ENCODE assay signal across 12 cellular contexts in genomic region chr19:48511321-48511731, GRCh38. TPM values are rescaled to one million over a fixed set of nuclear protein-coding genes. Genes with fewer than 3 reads are reported as not detected.
DNase-seq lines count a peak whose midpoint lies in the region; ATAC-seq and TF ChIP-seq lines count a peak whose summit lies in the region.
"Had no signal": no experiment of that assay in that cellular context is flagged by ENCODE, and none has a peak within 500 bp of the region (broad histone marks: within the 10 kb centered on the region; RNA-seq: fewer than 3 reads in every experiment).

No MANE protein-coding gene starts in this region.

- peaks cover 21% of the 10 kb centered on the region for H3K4me1 Mint-ChIP-seq in activated CD8-positive, alpha-beta memory T cell treated with anti-CD3 and anti-CD28 coated beads, Interleukin-2, amount 10 ng/mL, durations not matched to agents 7 days and 5 days

- H3K79me2 ChIP-seq in hepatocyte = no peaks in the 10 kb centered on the region

- H3K36me3 Mint-ChIP-seq in activated CD8-positive, alpha-beta memory T cell treated with anti-CD3 and anti-CD28 coated beads, Interleukin-2, amount 10 ng/mL, durations not matched to agents 7 days and 5 days = no peaks in the 10 kb centered on the region

- H3K4me2 ChIP-seq in hepatocyte = peak overlapping the region; percentile 89

- H3K36me3 ChIP-seq in cardiac muscle cell = no peaks in the 10 kb centered on the region
- H3K36me3 ChIP-seq in hepatocyte (replicated peaks; ENCODE audit: insufficient read depth, low read depth) = no peaks in the 10 kb centered on the region
- no peaks in the 10 kb centered on the region for H3K36me3 ChIP-seq in suprapubic skin
- H3K36me3 ChIP-seq: gastroesophageal sphincter had no signal

- ATAC-seq in Right ventricle myocardium inferior (no peak), HG03571 (IDR thresholded peaks at IDR 0.05; ENCODE audit: unreplicated experiment) (no peak)
- ATAC-seq in activated CD8-positive, alpha-beta memory T cell treated with anti-CD3 and anti-CD28 coated beads, Interleukin-2, amount 10 ng/mL, durations not matched to agents 7 days and 5 days = peak; percentile 6

- intact Hi-C loops in Right ventricle myocardium inferior (cut with DNase I) = loop anchor here (5.0 kb wide), 1 partner anchor 61 kb away; no protein-coding TSS in a partner anchor

- DNase-seq in cardiac muscle cell (ENCODE audit: low read depth in 1 of 2, low spot score in 1 of 2) (no peak), Right ventricle myocardium inferior (ENCODE audit: missing footprints) (no peak), hepatocyte (ENCODE audit: low spot score) (no peak), suprapubic skin (ENCODE audit: low spot score in 2 of 2) (no peak), mucosa of gallbladder (ENCODE audit: low spot score) (no peak), G401 (ENCODE audit: low spot score) (no peak)
- no peak for DNase-seq in activated CD8-positive, alpha-beta memory T cell treated with anti-CD3 and anti-CD28 coated beads, Interleukin-2, amount 10 ng/mL, durations not matched to agents 7 days and 5 days
- DNase-seq: MV-4-11 had no signal

- no peaks in the 10 kb centered on the region for H3K9me3 ChIP-seq in cardiac muscle cell (ENCODE audit: low read depth)
- no peaks in the 10 kb centered on the region for H3K9me3 ChIP-seq in hepatocyte (ENCODE audit: low read depth)
- no peaks in the 10 kb centered on the region for H3K9me3 ChIP-seq in suprapubic skin
- H3K9me3 ChIP-seq: gastroesophageal sphincter had no signal

- H4K20me1 ChIP-seq in hepatocyte (ENCODE audit: insufficient read depth, poor library complexity, severe bottlenecking) = no peaks in the 10 kb centered on the region

- TF ChIP-seq POLR2A in suprapubic skin (IDR thresholded peaks at IDR 0.05) = no peak

- 2% methylated on average over 12 of the region's 32 CpGs for whole genome bisulfite sequencing in hepatocyte (ENCODE audit: low lambda C conversion rate, missing lambda C conversion rate)
- 6% methylated on average over 10 of the region's 32 CpGs for WGBS in suprapubic skin

- no peak for TF ChIP-seq EP300 in suprapubic skin (IDR thresholded peaks at IDR 0.05)

- CTCF ChIA-PET in activated CD8-positive, alpha-beta memory T cell treated with anti-CD3 and anti-CD28 coated beads, Interleukin-2, amount 10 ng/mL, durations not matched to agents 7 days and 5 days (lab: Charles Lee) = interaction anchor here (0.9 to 9.6 kb wide), 3 partner anchors 22 to 76 kb away, joined by 3 to 221 read pairs (median 13); no protein-coding TSS in a partner anchor

- in situ Hi-C loops in G401 (cut with HindIII; ENCODE audit: low sequenced_read_pairs) = no loop called here

- no peaks in the 10 kb centered on the region for H3K4me1 ChIP-seq in cardiac muscle cell (ENCODE audit: low read depth)
- H3K4me1 ChIP-seq in hepatocyte (ENCODE audit: insufficient read depth) = no peaks in the 10 kb centered on the region
- H3K4me1 ChIP-seq in suprapubic skin = peaks cover 22% of the 10 kb centered on the region

- H3K27ac ChIP-seq in cardiac muscle cell = no peak overlapping the region
- H3K27ac ChIP-seq in hepatocyte = no peak overlapping the region
- H3K27ac ChIP-seq in suprapubic skin = no peak overlapping the region
- H3K27ac ChIP-seq: C4-2B, gastroesophageal sphincter had no signal

- no peaks in the 10 kb centered on the region for H3K9me3 Mint-ChIP-seq in activated CD8-positive, alpha-beta memory T cell treated with anti-CD3 and anti-CD28 coated beads, Interleukin-2, amount 10 ng/mL, durations not matched to agents 7 days and 5 days (ENCODE audit: low read depth)

- H3K27ac Mint-ChIP-seq in activated CD8-positive, alpha-beta memory T cell treated with anti-CD3 and anti-CD28 coated beads, Interleukin-2, amount 10 ng/mL, durations not matched to agents 7 days and 5 days = no peak overlapping the region

- TF ChIP-seq CTCF in cardiac muscle cell (IDR thresholded peaks at IDR 0.05; ENCODE audit: low read depth, low read length) = no peak
- TF ChIP-seq CTCF in hepatocyte (IDR thresholded peaks at IDR 0.05; ENCODE audit: poor library complexity) = no peak
- no peak for TF ChIP-seq CTCF in suprapubic skin (IDR thresholded peaks at IDR 0.05)

- no peaks in the 10 kb centered on the region for H3K27me3 Mint-ChIP-seq in activated CD8-positive, alpha-beta memory T cell treated with anti-CD3 and anti-CD28 coated beads, Interleukin-2, amount 10 ng/mL, durations not matched to agents 7 days and 5 days

- H2AFZ ChIP-seq in hepatocyte = peak overlapping the region; percentile 71

- H3K27me3 ChIP-seq in cardiac muscle cell = peaks cover 22% of the 10 kb centered on the region
- peaks cover 12% of the 10 kb centered on the region for H3K27me3 ChIP-seq in hepatocyte
- peaks cover 36% of the 10 kb centered on the region for H3K27me3 ChIP-seq in suprapubic skin

- H3K4me3 Mint-ChIP-seq in activated CD8-positive, alpha-beta memory T cell treated with anti-CD3 and anti-CD28 coated beads, Interleukin-2, amount 10 ng/mL, durations not matched to agents 7 days and 5 days = peak overlapping the region; percentile 74

- H3K4me3 ChIP-seq in cardiac muscle cell (peak overlapping the region; percentile 13), hepatocyte (no peak overlapping the region), suprapubic skin (peak overlapping the region; percentile 5)

- H3K9me2 ChIP-seq in hepatocyte (replicated peaks; ENCODE audit: insufficient read depth) = no peaks in the 10 kb centered on the region

RNA-seq across cellular contexts. Expression of gene LMTK3, which starts 0.3 kb away (rescaled TPM):
- total RNA-seq in cardiac muscle cell (3.0 and 7.4 TPM in 2 replicates), Right ventricle myocardium inferior (0.70 TPM), hepatocyte (2.1 and 3.7 TPM in 2 replicates), suprapubic skin (1 to 10 TPM; 1.3 to 3.5 (median 1.6) TPM), mucosa of gallbladder (21.0 TPM)
- polyA plus RNA-seq in cardiac muscle cell (1.1 and 2.2 TPM in 2 replicates), hepatocyte (1.3 and 2.1 TPM in 2 replicates)
- 1 to 10 TPM; 3.5 to 5.3 TPM for total RNA-seq in activated CD8-positive, alpha-beta memory T cell treated with anti-CD3 and anti-CD28 coated beads, Interleukin-2, amount 10 ng/mL, durations not matched to agents 7 days and 5 days
- total RNA-seq in G401 (2014; rRNA removed; shearing (Covaris generic)) = 8.1 and 12.5 TPM in 2 replicates
- total RNA-seq: RPMI7951 had no signal

RNA-seq across cellular contexts. Expression of gene SULT2B1, which starts 40.6 kb away (rescaled TPM):
- total RNA-seq in cardiac muscle cell (not detected in 2 replicates), Right ventricle myocardium inferior (0.43 TPM), hepatocyte (not detected in 2 replicates), suprapubic skin (100 to 1,000 TPM in 2 of 4 donors, 10 to 100 TPM in 2; 26.0 to 162 (median 122) TPM), mucosa of gallbladder (13.1 TPM)
- polyA plus RNA-seq in cardiac muscle cell (0.20 and 0.85 TPM in 2 replicates), hepatocyte (0.43 and 0.79 TPM in 2 replicates)
- total RNA-seq in activated CD8-positive, alpha-beta memory T cell treated with anti-CD3 and anti-CD28 coated beads, Interleukin-2, amount 10 ng/mL, durations not matched to agents 7 days and 5 days = not detected
- total RNA-seq in G401 (2014; rRNA removed; shearing (Covaris generic)) = 0.37 TPM in 1 of 2 replicates, not detected in the other
- total RNA-seq: RPMI7951 had no signal

RNA-seq across cellular contexts. Expression of gene CYTH2, which starts 42.2 kb away (rescaled TPM):
- total RNA-seq in cardiac muscle cell (179 and 211 TPM in 2 replicates), Right ventricle myocardium inferior (30.7 TPM), hepatocyte (63.1 and 69.6 TPM in 2 replicates), suprapubic skin (10 to 100 TPM; 54.9 to 86.5 (median 63.2) TPM), mucosa of gallbladder (141 TPM)
- polyA plus RNA-seq in cardiac muscle cell (103 and 138 TPM in 2 replicates), hepatocyte (80.1 and 106 TPM in 2 replicates)
- 10 to 100 TPM; 42.5 to 47.8 TPM for total RNA-seq in activated CD8-positive, alpha-beta memory T cell treated with anti-CD3 and anti-CD28 coated beads, Interleukin-2, amount 10 ng/mL, durations not matched to agents 7 days and 5 days
- total RNA-seq in G401 (2014; rRNA removed; shearing (Covaris generic)) = 87.4 and 107 TPM in 2 replicates

RNA-seq across cellular contexts. Expression of gene KCNJ14, which starts 56.0 kb away (rescaled TPM):
- 0.56 and 1.7 TPM in 2 replicates for total RNA-seq in cardiac muscle cell
- 0.61 and 1.5 TPM in 2 replicates for polyA plus RNA-seq in cardiac muscle cell
- 0.19 TPM for total RNA-seq in Right ventricle myocardium inferior
- 1 to 10 TPM in 1 of 2 experiments, under 1 TPM in 1; 0.85 to 1.5 TPM for total RNA-seq in activated CD8-positive, alpha-beta memory T cell treated with anti-CD3 and anti-CD28 coated beads, Interleukin-2, amount 10 ng/mL, durations not matched to agents 7 days and 5 days
- total RNA-seq in hepatocyte = 0.12 and 0.70 TPM in 2 replicates
- 0.32 and 1.1 TPM in 2 replicates for polyA plus RNA-seq in hepatocyte
- total RNA-seq in suprapubic skin = 1 to 10 TPM; 4.2 to 4.7 (median 4.6) TPM
- total RNA-seq in mucosa of gallbladder = 1.0 TPM
- 0.31 TPM in 1 of 2 replicates, not detected in the other for total RNA-seq in G401 (2014; rRNA removed; shearing (Covaris generic))
